Comparison of ENCODE assay signal across 21 cellular contexts in genomic region chr3:47908744-47909143, GRCh38.
DNase-seq lines count a peak whose midpoint lies in the region; ATAC-seq, FAIRE-seq and TF ChIP-seq lines count a peak whose summit lies in the region.
"Had no signal": no experiment of that assay in that cellular context is flagged by ENCODE, and none has a peak within 500 bp of the region (broad histone marks: within the 10 kb centered on the region; RNA-seq: fewer than 3 reads in every experiment).

No MANE protein-coding gene starts in this region.

- WGBS in GM23248 (ENCODE audit: low coverage in 1 of 2, low lambda C conversion rate in 2 of 2, missing lambda C conversion rate in 2 of 2), 2 experiments: 89 to 92% methylated on average over 4 of the region's 4 CpGs
- 53 to 56% methylated on average over 4 of the region's 4 CpGs for WGBS in pancreas, 2 donors

- H3K4me3 ChIP-seq in GM23248 (no peak overlapping the region), astrocyte (ENCODE audit: insufficient read depth, low read depth, low read length) (no peak overlapping the region), fibroblast of mammary gland (ENCODE audit: control insufficient read depth, low read depth, low read length) (no peak overlapping the region), pancreas (no peak overlapping the region), BE2C (ENCODE audit: low read depth, low read length) (no peak overlapping the region)
- H3K4me3 ChIP-seq: Peyer's patch had no signal

- H2AFZ ChIP-seq in GM23248: no peak overlapping the region
- H2AFZ ChIP-seq in astrocyte (ENCODE audit: low read depth, low read length): no peak overlapping the region

- peaks cover 9% of the 10 kb centered on the region; the same call in 1 of the 2 replicates for H4K20me1 ChIP-seq in GM23248 (ENCODE audit: insufficient read depth)
- peaks cover 56% of the 10 kb centered on the region for H4K20me1 ChIP-seq in astrocyte (ENCODE audit: insufficient read depth, low read length)

- H3K27ac Mint-ChIP-seq in astrocyte (ENCODE audit: unreplicated experiment): peak overlapping the region; percentile 72
- H3K27ac Mint-ChIP-seq: CD4-positive, alpha-beta T cell had no signal

- DNase-seq in GM23248 (peak; percentile 14), astrocyte (ENCODE audit: low read depth) (peak; percentile 27), fibroblast of mammary gland (ENCODE audit: low read depth) (peak; percentile 21), pancreas (no peak), kidney glomerular epithelial cell (lab: John Stamatoyannopoulos, UW) (no peak), BE2C (no peak)
- DNase-seq: CD4-positive, alpha-beta T cell; GF-D8; HCEC 1CT; KG1; MV-4-11; NCI-H1694 treated with DMSO at 0.1 percent for 48 hours; NCI-H510A; NCI-H748 treated with DMSO at 0.1 percent for 48 hours; NK-92 treated with Interleukin-12 subunit alpha and Interleukin-12 subunit beta, amount 100 ng/mL, for 24 hours; Peyer's patch had no signal

- FAIRE-seq in astrocyte (lab: Jason Lieb, UNC) (no peak), pancreas (lab: Jason Lieb, UNC) (no peak)
- FAIRE-seq: GM19239, HepG2 had no signal

- ATAC-seq in pancreas (peak; percentile 39 to 69 (median 58)), HG03025 (IDR thresholded peaks at IDR 0.05; ENCODE audit: low FRiP score, unreplicated experiment) (no peak), GM18870 (IDR thresholded peaks at IDR 0.05; ENCODE audit: unreplicated experiment) (no peak)
- ATAC-seq: HepG2, Right ventricle myocardium inferior had no signal

- H3K9me3 ChIP-seq in GM23248 (ENCODE audit: low read depth): no peaks in the 10 kb centered on the region
- no peaks in the 10 kb centered on the region for H3K9me3 ChIP-seq in astrocyte (ENCODE audit: insufficient read depth, low read depth, low read length)
- H3K9me3 ChIP-seq in pancreas: no peaks in the 10 kb centered on the region
- no peaks in the 10 kb centered on the region for H3K9me3 ChIP-seq in BE2C
- H3K9me3 ChIP-seq: Peyer's patch had no signal

- H3K9me2 ChIP-seq in GM23248 (ENCODE audit: insufficient read depth): no peaks in the 10 kb centered on the region

- H3K79me2 ChIP-seq in GM23248 (ENCODE audit: insufficient read depth): peaks cover 68% of the 10 kb centered on the region
- H3K79me2 ChIP-seq in astrocyte (ENCODE audit: insufficient read depth, low read length): peaks cover 24% of the 10 kb centered on the region

- no peak overlapping the region for H3K4me3 Mint-ChIP-seq in astrocyte (ENCODE audit: unreplicated experiment)
- H3K4me3 Mint-ChIP-seq: CD4-positive, alpha-beta T cell had no signal

- H3K36me3 ChIP-seq in GM23248 (ENCODE audit: low read depth) (peaks cover 33% of the 10 kb centered on the region), astrocyte (ENCODE audit: insufficient read depth, low read length) (peaks cover 16% of the 10 kb centered on the region), pancreas (no peaks in the 10 kb centered on the region), BE2C (no peaks in the 10 kb centered on the region)

- in situ Hi-C loops in GM23248 (cut with MboI): no loop called here

- TF ChIP-seq CTCF in astrocyte (IDR thresholded peaks at IDR 0.05; ENCODE audit: insufficient read depth, low read depth, low read length) (no peak), fibroblast of mammary gland (conservative IDR thresholded peaks at IDR 0.05; ENCODE audit: control insufficient read depth, insufficient read depth, low read depth, low read length) (no peak), pancreas (IDR thresholded peaks at IDR 0.05) (no peak), BE2C (IDR thresholded peaks at IDR 0.05; ENCODE audit: low read depth, low read length) (no peak)

- no peak overlapping the region for H3K4me2 ChIP-seq in GM23248 (ENCODE audit: unreplicated experiment)
- H3K4me2 ChIP-seq in astrocyte (ENCODE audit: low read length): no peak overlapping the region

- H3K27me3 ChIP-seq in GM23248 (replicated peaks; ENCODE audit: insufficient read depth) (no peaks in the 10 kb centered on the region), astrocyte (ENCODE audit: insufficient read depth, low read length) (no peaks in the 10 kb centered on the region), pancreas (no peaks in the 10 kb centered on the region), BE2C (no peaks in the 10 kb centered on the region)
- H3K27me3 ChIP-seq: Peyer's patch had no signal

- H3K36me3 Mint-ChIP-seq in astrocyte (ENCODE audit: low read depth, unreplicated experiment): peaks cover 37% of the 10 kb centered on the region

- peaks cover 24% of the 10 kb centered on the region for H3K4me1 ChIP-seq in GM23248 (ENCODE audit: insufficient read depth)
- H3K4me1 ChIP-seq in astrocyte (ENCODE audit: insufficient read depth, low read length): peaks cover 24% of the 10 kb centered on the region
- H3K4me1 ChIP-seq in pancreas: peaks cover 0 to 6% (median 0%) of the 10 kb centered on the region in 3 donors
- H3K4me1 ChIP-seq in BE2C: peaks cover 2% of the 10 kb centered on the region; the same call in 1 of the 2 replicates
- H3K4me1 ChIP-seq: Peyer's patch had no signal

- H3K27me3 Mint-ChIP-seq in astrocyte (ENCODE audit: low read depth, unreplicated experiment): no peaks in the 10 kb centered on the region
- H3K27me3 Mint-ChIP-seq: CD4-positive, alpha-beta T cell had no signal

- peaks cover 50% of the 10 kb centered on the region for H3F3A ChIP-seq in GM23248 (ENCODE audit: insufficient read depth)

- intact Hi-C loops in pancreas (cut with DNase I): no loop called here

- peaks cover 38% of the 10 kb centered on the region for H3K4me1 Mint-ChIP-seq in astrocyte (ENCODE audit: low read depth, unreplicated experiment)

- no peaks in the 10 kb centered on the region for H3K9me3 Mint-ChIP-seq in astrocyte (ENCODE audit: unreplicated experiment)
- H3K9me3 Mint-ChIP-seq: CD4-positive, alpha-beta T cell had no signal

- H3K9ac ChIP-seq in GM23248 (no peak overlapping the region), astrocyte (ENCODE audit: low read length) (no peak overlapping the region)

- H3K27ac ChIP-seq in GM23248 (no peak overlapping the region), astrocyte (ENCODE audit: low read depth, low read length) (no peak overlapping the region), pancreas (no peak overlapping the region)
- H3K27ac ChIP-seq: Peyer's patch had no signal

Comparison
In these comparisons a context has a peak if more than half of its experiments do, and no peak if none do; other contexts are left out.
1. DNase-seq: peak in GM23248 (single experiment), astrocyte (single experiment) and fibroblast of mammary gland (single experiment); none in pancreas (0 of 6), kidney glomerular epithelial cell (single experiment) and BE2C (single experiment).
2. ATAC-seq: peak in pancreas (4 of 4); none in HG03025 (single experiment) and GM18870 (single experiment).